1 cellular context compared by ENCODE assay signal in the genomic region with DNA sequence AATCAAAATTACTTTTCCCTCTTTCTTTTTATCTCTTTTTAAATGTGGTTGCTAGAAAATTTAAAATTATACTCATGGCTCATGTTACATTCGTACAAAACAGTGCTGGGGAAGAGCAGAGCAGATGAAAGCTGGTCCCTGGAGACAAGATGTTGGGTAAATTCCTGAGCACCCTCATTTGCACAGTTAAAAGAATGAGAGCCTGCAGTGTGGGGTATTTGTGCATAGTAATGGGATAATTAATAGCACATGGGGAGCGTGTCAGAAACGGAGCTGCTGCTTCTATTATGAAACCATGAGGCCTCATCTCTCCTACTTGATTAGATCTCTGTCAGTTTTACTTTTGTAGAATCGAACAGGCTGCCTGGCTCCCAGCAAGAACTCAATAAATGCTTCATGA.
TF ChIP-seq lines count a peak whose summit lies in the region.

No MANE protein-coding gene starts in this region.

TF ChIP-seq in SK-N-SH, 30 proteins besides CTCF, POLR2A, EP300 and RAD21 (continued from another document):
- TF ChIP-seq ZBTB33 (IDR thresholded peaks at IDR 0.05; ENCODE audit: borderline replicate concordance, low read depth): no peak
- no peak for TF ChIP-seq FOSL2 (IDR thresholded peaks at IDR 0.05; ENCODE audit: borderline replicate concordance, low read depth)
TF ChIP-seq in SK-N-SH: peak in this region for 0.
